25 cellular contexts compared by ENCODE assay signal in genomic region chr22:40305625-40306024, GRCh38.
"Had no signal": no experiment of that assay in that cellular context is flagged by ENCODE, and none has a peak within 500 bp of the region (broad histone marks: within the 10 kb centered on the region; RNA-seq: fewer than 3 reads in every experiment).

No MANE protein-coding gene starts in this region.

- H3K4me3 Mint-ChIP-seq: activated T-helper 1 cell treated with anti-CD3 and anti-CD28 coated beads, Interleukin-12 subunit alpha, Interleukin-12 subunit beta, Interleukin-2, Interleukin-4 antibody, amounts not matched to agents 30 ng/mL and 10 ng/mL and 1 ng/mL, durations not matched to agents 14 hours and 24 hours and 36 hours; mesothelial cell of epicardium; naive B cell; neural progenitor cell had no signal

- ATAC-seq: activated naive CD4-positive, alpha-beta T cell treated with anti-CD3 and anti-CD28 coated beads, Interleukin-2, amount 50 U/mL, for 72 hours; esophagus mucosa; foreskin keratinocyte; heart left ventricle; psoas muscle had no signal

- H3K4me1 ChIP-seq: foreskin keratinocyte, neural progenitor cell, right atrium auricular region had no signal

- H3K4me3 ChIP-seq: heart left ventricle, neural progenitor cell, psoas muscle, right atrium auricular region, tibial nerve had no signal

- H3K27ac ChIP-seq: foreskin keratinocyte, parathyroid adenoma, psoas muscle, right atrium auricular region had no signal

- H3K4me1 Mint-ChIP-seq: neural progenitor cell had no signal

- H3K9me3 Mint-ChIP-seq: activated naive CD4-positive, alpha-beta T cell treated with anti-CD3 and anti-CD28 coated beads, Interleukin-2, amount 50 U/mL, for 72 hours; activated T-helper 1 cell treated with anti-CD3 and anti-CD28 coated beads, Interleukin-12 subunit alpha, Interleukin-12 subunit beta, Interleukin-2, Interleukin-4 antibody, amounts not matched to agents 30 ng/mL and 10 ng/mL and 1 ng/mL, durations not matched to agents 14 hours and 24 hours and 36 hours; mesothelial cell of epicardium; naive B cell; neural progenitor cell had no signal

- H3K27me3 Mint-ChIP-seq: naive B cell had no signal

- H3K9me3 ChIP-seq: heart left ventricle, psoas muscle, right atrium auricular region, tibial nerve had no signal

- H3K27ac Mint-ChIP-seq: activated naive CD4-positive, alpha-beta T cell treated with anti-CD3 and anti-CD28 coated beads, Interleukin-2, amount 50 U/mL, for 72 hours; activated T-helper 1 cell treated with anti-CD3 and anti-CD28 coated beads, Interleukin-12 subunit alpha, Interleukin-12 subunit beta, Interleukin-2, Interleukin-4 antibody, amounts not matched to agents 30 ng/mL and 10 ng/mL and 1 ng/mL, durations not matched to agents 14 hours and 24 hours and 36 hours; mesothelial cell of epicardium; neural progenitor cell had no signal

- DNase-seq: activated CD4-positive, alpha-beta T cell treated with anti-CD3 and anti-CD28 coated beads for 1 hour; activated CD8-positive, alpha-beta memory T cell treated with anti-CD3 and anti-CD28 coated beads, Interleukin-2, amount 50 U/mL, for 4 hours; activated effector memory CD4-positive, alpha-beta T cell treated with anti-CD3 and anti-CD28 coated beads, Interleukin-2, amount 50 U/mL, for 16 hours; activated T-cell treated with anti-CD3 and anti-CD28 coated beads, Interleukin-2, amount 50 U/mL, for 1 hour; amniotic stem cell; caudate nucleus; foreskin keratinocyte; heart left ventricle; hypothalamus; naive B cell; occipital lobe; psoas muscle; stimulated activated CD4-positive, alpha-beta T cell treated with anti-CD3 and anti-CD28 coated beads, Interleukin-15, amount 100 ng/mL, for 24 hours; stimulated activated CD4-positive, alpha-beta T cell treated with anti-CD3 and anti-CD28 coated beads, Interleukin-2, amount 100 ng/mL, for 24 hours; stimulated activated naive CD4-positive, alpha-beta T cell; SW 1271; T-helper 2 cell had no signal
